In the genomic region with DNA sequence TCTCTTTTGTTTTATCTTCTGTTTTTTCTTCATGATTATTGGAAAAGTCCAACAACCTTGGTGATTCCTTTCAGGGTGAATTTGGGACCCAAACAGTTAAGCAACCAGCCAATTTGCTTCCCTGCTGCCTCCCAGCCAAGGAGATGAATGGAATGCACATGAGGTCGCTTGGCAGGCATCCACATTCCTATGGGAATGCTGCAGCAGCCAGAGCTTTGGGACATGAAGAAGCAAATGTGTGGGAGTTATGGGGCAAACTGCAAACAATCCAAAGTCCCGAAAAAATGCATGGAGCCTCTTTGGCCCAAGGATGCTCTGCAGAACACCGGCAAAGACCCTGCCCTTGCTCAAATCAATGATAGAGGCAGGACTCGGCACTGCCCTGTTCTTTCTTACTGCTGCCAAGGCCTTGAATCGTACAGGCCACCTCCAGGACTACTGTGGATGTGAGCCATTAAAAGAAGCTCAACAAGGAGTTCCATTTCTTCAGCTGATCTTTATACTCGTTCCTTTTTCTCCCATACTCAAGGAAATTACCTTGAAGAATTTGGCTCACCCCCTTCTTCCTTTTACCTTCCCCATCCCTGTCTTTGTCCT, we compare ENCODE assay signal across 11 cellular contexts.
DNase-seq lines count a peak whose midpoint lies in the region; ATAC-seq, FAIRE-seq and TF ChIP-seq lines count a peak whose summit lies in the region.
"Had no signal": no experiment of that assay in that cellular context is flagged by ENCODE, and none has a peak within 500 bp of the region (broad histone marks: within the 10 kb centered on the region; RNA-seq: fewer than 3 reads in every experiment).

No MANE protein-coding gene starts in this region.

- no peak for TF ChIP-seq POLR2A in GM12891 (IDR thresholded peaks at IDR 0.05; ENCODE audit: low read depth, low read length)

- no peak overlapping the region for H3K9ac ChIP-seq in astrocyte (ENCODE audit: low read length)

- H3K9me2 ChIP-seq in GM23338 (ENCODE audit: insufficient read depth), result peaks cover 7% of the 10 kb centered on the region; the same call in 1 of the 2 replicates

- DNase-seq in GM23338 (ENCODE audit: low spot score) (peak; percentile 86), astrocyte (ENCODE audit: low read depth) (peak; percentile 96), right atrium auricular region (ENCODE audit: low spot score) (peak; percentile 73), retinal pigment epithelial cell (ENCODE audit: low read depth) (peak; percentile 88), occipital lobe (lab: John Stamatoyannopoulos, UW) (no peak), GM12891 (ENCODE audit: insufficient read length, low spot score) (no peak), BE2C (no peak)
- DNase-seq: activated T-cell treated with anti-CD3 and anti-CD28 coated beads, Interleukin-2, amount 50 U/mL, for 72 hours; Karpas-422 had no signal

- no peak overlapping the region for H3K4me3 ChIP-seq in GM23338
- no peak overlapping the region for H3K4me3 ChIP-seq in astrocyte (ENCODE audit: insufficient read depth, low read depth, low read length)
- no peak overlapping the region for H3K4me3 ChIP-seq in right atrium auricular region
- no peak overlapping the region for H3K4me3 ChIP-seq in retinal pigment epithelial cell (ENCODE audit: low read length)
- no peak overlapping the region for H3K4me3 ChIP-seq in BE2C (ENCODE audit: low read depth, low read length)

- H3F3A ChIP-seq in GM23338 (replicated peaks; ENCODE audit: low read depth), result no peaks in the 10 kb centered on the region

- peaks cover 1% of the 10 kb centered on the region for H3K27me3 Mint-ChIP-seq in GM23338 (ENCODE audit: insufficient read depth, low read depth, poor library complexity)
- H3K27me3 Mint-ChIP-seq in astrocyte (ENCODE audit: low read depth, unreplicated experiment), result no peaks in the 10 kb centered on the region

- H3K27ac ChIP-seq in GM23338 (ENCODE audit: low read depth), result no peak overlapping the region
- peak overlapping the region; percentile 54 for H3K27ac ChIP-seq in astrocyte (ENCODE audit: low read depth, low read length)
- peak overlapping the region; percentile 29 to 60 for H3K27ac ChIP-seq in right atrium auricular region

- H4K20me1 ChIP-seq in GM23338 (replicated peaks; ENCODE audit: insufficient read depth) (no peaks in the 10 kb centered on the region), astrocyte (ENCODE audit: insufficient read depth, low read length) (no peaks in the 10 kb centered on the region)

- H3K36me3 ChIP-seq in GM23338 (ENCODE audit: insufficient read depth) (no peaks in the 10 kb centered on the region), astrocyte (ENCODE audit: insufficient read depth, low read length) (no peaks in the 10 kb centered on the region), right atrium auricular region (no peaks in the 10 kb centered on the region), BE2C (no peaks in the 10 kb centered on the region)

- H3K27me3 ChIP-seq in GM23338 (ENCODE audit: insufficient read depth), result no peaks in the 10 kb centered on the region
- no peaks in the 10 kb centered on the region for H3K27me3 ChIP-seq in astrocyte (ENCODE audit: insufficient read depth, low read length)
- no peaks in the 10 kb centered on the region for H3K27me3 ChIP-seq in right atrium auricular region
- no peaks in the 10 kb centered on the region for H3K27me3 ChIP-seq in BE2C

- ATAC-seq in GM23338 (peak; percentile 99), HG03108 (IDR thresholded peaks at IDR 0.05; ENCODE audit: unreplicated experiment) (no peak)
- ATAC-seq: activated T-cell treated with anti-CD3 and anti-CD28 coated beads, Interleukin-2, amount 50 U/mL, for 72 hours had no signal

- H3K4me1 Mint-ChIP-seq in GM23338 (peaks cover 22% of the 10 kb centered on the region), astrocyte (ENCODE audit: low read depth, unreplicated experiment) (peaks cover 22% of the 10 kb centered on the region)
- H3K4me1 Mint-ChIP-seq: neural crest cell had no signal

- H3K4me3 Mint-ChIP-seq in GM23338 (no peak overlapping the region), astrocyte (ENCODE audit: unreplicated experiment) (no peak overlapping the region)
- H3K4me3 Mint-ChIP-seq: activated T-cell treated with anti-CD3 and anti-CD28 coated beads, Interleukin-2, amount 50 U/mL, for 72 hours; neural crest cell had no signal

- H3K9me3 Mint-ChIP-seq in GM23338, result peaks cover 2% of the 10 kb centered on the region; the same call in 2 of the 3 replicates
- peaks cover 6% of the 10 kb centered on the region for H3K9me3 Mint-ChIP-seq in astrocyte (ENCODE audit: unreplicated experiment)
- H3K9me3 Mint-ChIP-seq: activated T-cell treated with anti-CD3 and anti-CD28 coated beads, Interleukin-2, amount 50 U/mL, for 72 hours had no signal

- TF ChIP-seq CTCF in GM23338 (conservative IDR thresholded peaks at IDR 0.05; ENCODE audit: low read depth in 2 of 2) (no peak), astrocyte (IDR thresholded peaks at IDR 0.05; ENCODE audit: insufficient read depth, low read depth, low read length) (no peak), right atrium auricular region (IDR thresholded peaks at IDR 0.05) (no peak), retinal pigment epithelial cell (conservative IDR thresholded peaks at IDR 0.05; ENCODE audit: low read depth, low read length) (no peak), BE2C (IDR thresholded peaks at IDR 0.05; ENCODE audit: low read depth, low read length) (no peak)

- no peaks in the 10 kb centered on the region; the same call in 1 of the 3 replicates for H3K36me3 Mint-ChIP-seq in GM23338 (ENCODE audit: low read depth)
- H3K36me3 Mint-ChIP-seq in astrocyte (ENCODE audit: low read depth, unreplicated experiment), result no peaks in the 10 kb centered on the region

- FAIRE-seq in astrocyte (lab: Jason Lieb, UNC), result peak; percentile 96
- FAIRE-seq in GM12891 (lab: Jason Lieb, UNC), result no peak

- H3K27ac Mint-ChIP-seq in GM23338 (peak overlapping the region; percentile 57), astrocyte (ENCODE audit: unreplicated experiment) (peak overlapping the region; percentile 77)
- H3K27ac Mint-ChIP-seq: activated T-cell treated with anti-CD3 and anti-CD28 coated beads, Interleukin-2, amount 50 U/mL, for 72 hours had no signal

- H3K4me2 ChIP-seq in GM23338 (no peak overlapping the region), astrocyte (ENCODE audit: low read length) (peak overlapping the region; percentile 76)

- H3K79me2 ChIP-seq in GM23338 (replicated peaks; ENCODE audit: insufficient read depth), result no peaks in the 10 kb centered on the region
- H3K79me2 ChIP-seq in astrocyte (ENCODE audit: insufficient read depth, low read length), result no peaks in the 10 kb centered on the region

- H3K4me1 ChIP-seq in GM23338 (ENCODE audit: insufficient read depth), result peaks cover 6% of the 10 kb centered on the region; the same call in 1 of the 2 replicates
- peaks cover 19% of the 10 kb centered on the region for H3K4me1 ChIP-seq in astrocyte (ENCODE audit: insufficient read depth, low read length)
- H3K4me1 ChIP-seq in right atrium auricular region, result peaks cover 0 to 20% of the 10 kb centered on the region in 2 donors
- H3K4me1 ChIP-seq in BE2C, result no peaks in the 10 kb centered on the region

- H2AFZ ChIP-seq in GM23338 (no peak overlapping the region), astrocyte (ENCODE audit: low read depth, low read length) (peak overlapping the region; percentile 29)

- H3K9me3 ChIP-seq in astrocyte (ENCODE audit: insufficient read depth, low read depth, low read length) (no peaks in the 10 kb centered on the region), right atrium auricular region (peaks cover 0 to 3% of the 10 kb centered on the region in 2 donors), BE2C (no peaks in the 10 kb centered on the region)

TF ChIP-seq in GM12891, 5 proteins besides CTCF, POLR2A, EP300 and RAD21:
- TF ChIP-seq POU2F2 (IDR thresholded peaks at IDR 0.05; ENCODE audit: low read depth, low read length), result no peak
- no peak for TF ChIP-seq PAX5 (IDR thresholded peaks at IDR 0.05; ENCODE audit: insufficient read depth, low read length, severe bottlenecking)
- no peak for TF ChIP-seq SPI1 (IDR thresholded peaks at IDR 0.05; ENCODE audit: low read depth, low read length)
- TF ChIP-seq POLR2AphosphoS5 (IDR thresholded peaks at IDR 0.05; ENCODE audit: low read depth, low read length), result no peak
- no peak for TF ChIP-seq TAF1 (IDR thresholded peaks at IDR 0.05; ENCODE audit: low read depth, low read length)

Comparison
In these comparisons a context has a peak if more than half of its experiments do, and no peak if none do; other contexts are left out.
1. DNase-seq: peak in GM23338 (single experiment), astrocyte (single experiment), right atrium auricular region (single experiment) and retinal pigment epithelial cell (single experiment); none in occipital lobe (single experiment), GM12891 (single experiment) and BE2C (single experiment).